22 cellular contexts compared by ENCODE assay signal in the genomic region with DNA sequence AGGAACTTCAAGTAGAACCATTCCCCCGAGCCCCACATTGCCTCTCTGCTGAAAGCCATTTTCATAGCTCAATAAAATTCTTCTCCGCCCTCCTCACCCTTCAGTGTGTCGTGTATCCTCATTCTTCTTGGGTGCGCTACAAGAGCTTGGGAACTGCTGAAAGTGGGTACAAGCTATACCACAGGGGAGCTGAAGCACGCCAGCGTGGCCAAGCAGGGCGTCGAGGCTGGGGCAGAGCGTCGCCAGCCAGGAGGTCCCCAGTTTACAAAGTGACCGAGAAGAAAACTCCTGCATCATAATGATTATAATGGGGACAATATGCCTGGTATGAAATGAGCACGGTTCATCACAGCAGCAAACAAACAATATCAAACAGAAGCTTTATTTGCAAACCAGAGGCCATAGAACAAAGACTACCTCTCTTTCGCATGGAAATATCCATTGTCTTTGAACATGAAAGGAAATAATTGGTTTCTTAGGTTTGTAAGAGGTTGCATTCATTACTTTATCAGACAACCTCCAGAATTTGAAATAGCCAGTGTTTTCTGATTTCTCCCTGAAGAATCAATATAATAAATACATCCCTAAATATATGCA. TPM values are rescaled to one million over a fixed set of nuclear protein-coding genes. Genes with fewer than 3 reads are reported as not detected.
DNase-seq lines count a peak whose midpoint lies in the region; ATAC-seq, FAIRE-seq and TF ChIP-seq lines count a peak whose summit lies in the region.
"Had no signal": no experiment of that assay in that cellular context is flagged by ENCODE, and none has a peak within 500 bp of the region (broad histone marks: within the 10 kb centered on the region; RNA-seq: fewer than 3 reads in every experiment).

No MANE protein-coding gene starts in this region.

- H3K23ac ChIP-seq in neuronal stem cell (ENCODE audit: low read depth, low read length, poor library complexity): no peak overlapping the region

- peak overlapping the region; percentile 33 for H3K27ac Mint-ChIP-seq in endodermal cell
- peak overlapping the region in 1 of 2 donors; percentile 55 for H3K27ac Mint-ChIP-seq in activated naive CD4-positive, alpha-beta T cell treated with anti-CD3 and anti-CD28 coated beads, Interleukin-2, amount 50 U/mL, for 72 hours
- H3K27ac Mint-ChIP-seq in effector memory CD8-positive, alpha-beta T cell: peak overlapping the region in 1 of 2 donors; percentile 19
- H3K27ac Mint-ChIP-seq: CD4-positive, alpha-beta T cell had no signal

- H3K36me3 ChIP-seq in HepG2 (replicated peaks in 1 of 2; ENCODE audit: control insufficient read depth in 1 of 2, insufficient read depth in 2 of 2, low read length in 2 of 2) (peaks cover 4 to 7% of the 10 kb centered on the region in 2 experiments; a peak in 3 of 5 replicates), right lobe of liver (peaks cover 0 to 2% (median 0%) of the 10 kb centered on the region in 4 donors), HUES6 (ENCODE audit: control insufficient read depth, insufficient read depth, low read length) (0 out of 2 replicates have a peak, but pooled peaks cover 1% of the 10 kb centered on the region), endodermal cell (ENCODE audit: control insufficient read depth, insufficient read depth, low read length) (peaks cover 3% of the 10 kb centered on the region), neuronal stem cell (replicated peaks in 1 of 2; ENCODE audit: control insufficient read depth in 2 of 2, insufficient read depth in 2 of 2, low read length in 2 of 2) (peaks cover 1 to 10% of the 10 kb centered on the region in 2 donors)

- TF ChIP-seq RAD21 in HepG2 (CRISPR knock-in tag; IDR thresholded peaks at IDR 0.05): no peak

- no peak overlapping the region for H2AFZ ChIP-seq in HepG2 (ENCODE audit: low read length)
- H2AFZ ChIP-seq in neuronal stem cell (ENCODE audit: low read length): no peak overlapping the region
- H2AFZ ChIP-seq: GM23248 had no signal

- H3K4me2 ChIP-seq in HepG2 (ENCODE audit: low read depth, low read length): no peak overlapping the region
- no peak overlapping the region for H3K4me2 ChIP-seq in neuronal stem cell (ENCODE audit: insufficient read depth, low read length, poor library complexity, severe bottlenecking)

- peaks cover 31% of the 10 kb centered on the region for H3K4me1 Mint-ChIP-seq in endodermal cell
- peaks cover 12 to 33% of the 10 kb centered on the region in 2 donors for H3K4me1 Mint-ChIP-seq in effector memory CD8-positive, alpha-beta T cell (ENCODE audit: low read depth in 2 of 2)

- peak overlapping the region; percentile 15 for H3K18ac ChIP-seq in neuronal stem cell (ENCODE audit: low read length)

- peaks cover 2% of the 10 kb centered on the region for H3K79me1 ChIP-seq in neuronal stem cell (ENCODE audit: low read depth, low read length)

- H3K9ac ChIP-seq in HepG2 (ENCODE audit: insufficient read depth, low read depth, low read length) (no peak overlapping the region), HUES6 (ENCODE audit: low read length) (peak overlapping the region; percentile 42), endodermal cell (ENCODE audit: extremely low read depth, low read length, poor library complexity, severe bottlenecking) (no peak overlapping the region), neuronal stem cell (ENCODE audit: low read depth, low read length, poor library complexity) (no peak overlapping the region)
- H3K9ac ChIP-seq: GM23248 had no signal

- no peak for FAIRE-seq in HepG2 (lab: Jason Lieb, UNC)
- FAIRE-seq: A204.1, D721Med, GM12878, H54 had no signal

- peaks cover 2% of the 10 kb centered on the region for H3K27me3 Mint-ChIP-seq in endodermal cell (ENCODE audit: insufficient read depth)
- H3K27me3 Mint-ChIP-seq in effector memory CD8-positive, alpha-beta T cell: no peaks in the 10 kb centered on the region
- H3K27me3 Mint-ChIP-seq: CD4-positive, alpha-beta T cell had no signal

- H3K9me3 ChIP-seq in HepG2 (ENCODE audit: low read length) (peaks cover 6% of the 10 kb centered on the region; the same call in 1 of the 2 replicates), right lobe of liver (no peaks in the 10 kb centered on the region), HUES6 (ENCODE audit: control insufficient read depth, insufficient read depth, low read depth, low read length) (peaks cover 18% of the 10 kb centered on the region), endodermal cell (ENCODE audit: control insufficient read depth, low read length) (peaks cover 19% of the 10 kb centered on the region), neuronal stem cell (replicated peaks in 1 of 2; ENCODE audit: control insufficient read depth in 2 of 2, insufficient read depth in 1 of 2, low read depth in 1 of 2, low read length in 2 of 2) (peaks cover 7 to 13% of the 10 kb centered on the region in 2 donors)

- intact Hi-C loops in HepG2 (cut with micrococcal nuclease; ENCODE audit: unreplicated experiment) (no loop called here), right lobe of liver (cut with DNase I) (no loop called here)

- H2BK120ac ChIP-seq in neuronal stem cell (ENCODE audit: low read depth, low read length): no peak overlapping the region

- H4K91ac ChIP-seq in neuronal stem cell (ENCODE audit: low read depth, low read length, poor library complexity): no peak overlapping the region

- BruUV-seq in HepG2 (replicated peaks; lab: Mats Ljungman, UMichigan): no TSS peak

- no peak overlapping the region for H3K4me3 ChIP-seq in HepG2 (replicated peaks in 1 of 3; ENCODE audit: insufficient read depth in 1 of 3, low read depth in 2 of 3, low read length in 3 of 3)
- H3K4me3 ChIP-seq in right lobe of liver: no peak overlapping the region
- H3K4me3 ChIP-seq in HUES6 (ENCODE audit: low read depth, low read length): no peak overlapping the region
- H3K4me3 ChIP-seq in endodermal cell (ENCODE audit: low read length): no peak overlapping the region
- no peak overlapping the region for H3K4me3 ChIP-seq in neuronal stem cell (ENCODE audit: low read length in 2 of 2)
- H3K4me3 ChIP-seq: GM12878, GM23248 had no signal

- CTCF ChIA-PET in HepG2 (lab: Yijun Ruan, JAX; ENCODE audit: low intra/inter-chr PET ratio, low total read pairs): no interaction called here

- DNase-seq in HepG2 (ENCODE audit: low spot score): peak; percentile 9
- DNase-seq in right lobe of liver: no peak
- DNase-seq in endodermal cell: no peak
- no peak for DNase-seq in neuronal stem cell (ENCODE audit: low spot score)
- DNase-seq in activated naive CD4-positive, alpha-beta T cell treated with anti-CD3 and anti-CD28 coated beads, Interleukin-2, amount 50 U/mL, for 72 hours (ENCODE audit: low spot score in 2 of 2): no peak
- no peak for DNase-seq in effector memory CD8-positive, alpha-beta T cell
- DNase-seq: C1 segment of cervical spinal cord; CD4-positive, alpha-beta T cell; CD8-positive, alpha-beta memory T cell; DMS 273 treated with DMSO at 0.1 percent for 48 hours; DMS79; EL; GDM1; GM23248; HCEC 1CT had no signal

- H3K27ac ChIP-seq in HepG2 (ENCODE audit: extremely low read length, insufficient read depth, low read length): no peak overlapping the region
- no peak overlapping the region for H3K27ac ChIP-seq in right lobe of liver
- H3K27ac ChIP-seq in HUES6 (ENCODE audit: low read depth, low read length): no peak overlapping the region; the same call in 1 of the 2 replicates
- no peak overlapping the region for H3K27ac ChIP-seq in endodermal cell (ENCODE audit: low read depth, low read length)
- H3K27ac ChIP-seq in neuronal stem cell (replicated peaks; ENCODE audit: low read length): no peak overlapping the region
- H3K27ac ChIP-seq: 22Rv1, GM23248 had no signal

- in situ Hi-C loops in HepG2 (cut with HindIII; ENCODE audit: extremely low pct_ligation_motif_present, low pct_unique_long_range_greater_than_20kb): no loop called here

- whole genome bisulfite sequencing in HepG2 (ENCODE audit: low lambda C conversion rate): 93% methylated on average over 13 of the region's 13 CpGs
- 92% methylated on average over 11 of the region's 13 CpGs for WGBS in right lobe of liver (ENCODE audit: insufficient coverage, low coverage, low lambda C conversion rate, missing lambda C conversion rate)
- WGBS in endodermal cell (ENCODE audit: insufficient coverage in 1 of 2, insufficient read length in 1 of 2), 2 experiments: 92 to 100% methylated on average over 5 to 13 of the region's 13 CpGs
- WGBS in neuronal stem cell (ENCODE audit: extremely low coverage in 2 of 2, insufficient read length in 2 of 2, insufficient replicate concordance in 1 of 2), 2 donors: no CpG with 5 or more reads among the region's 13 CpGs

- H2BK5ac ChIP-seq in neuronal stem cell (ENCODE audit: low read length): no peak overlapping the region

- no peak overlapping the region for H2BK12ac ChIP-seq in neuronal stem cell (ENCODE audit: low read length)

- H3K36me3 Mint-ChIP-seq in endodermal cell (ENCODE audit: low read depth): peaks cover 10% of the 10 kb centered on the region
- H3K36me3 Mint-ChIP-seq in activated naive CD4-positive, alpha-beta T cell treated with anti-CD3 and anti-CD28 coated beads, Interleukin-2, amount 50 U/mL, for 72 hours: peaks cover 20 to 47% of the 10 kb centered on the region in 2 donors
- H3K36me3 Mint-ChIP-seq in effector memory CD8-positive, alpha-beta T cell (ENCODE audit: insufficient read depth): peaks cover 25% of the 10 kb centered on the region

- no peak overlapping the region for H2BK15ac ChIP-seq in neuronal stem cell (ENCODE audit: low read length)

- H4K8ac ChIP-seq in neuronal stem cell (ENCODE audit: low read depth, low read length): no peak overlapping the region

- H4K20me1 ChIP-seq in HepG2 (ENCODE audit: insufficient read depth, low read length): no peaks in the 10 kb centered on the region

- ATAC-seq in HepG2 (no peak), right lobe of liver (no peak), GM19023 (IDR thresholded peaks at IDR 0.05; ENCODE audit: unreplicated experiment) (no peak)
- ATAC-seq in activated naive CD4-positive, alpha-beta T cell treated with anti-CD3 and anti-CD28 coated beads, Interleukin-2, amount 50 U/mL, for 72 hours: no peak
- ATAC-seq in effector memory CD8-positive, alpha-beta T cell (replicated peaks): no peak
- ATAC-seq: GM12878 had no signal

- no peak for TF ChIP-seq CTCF in HepG2 (CRISPR knock-in tag; IDR thresholded peaks at IDR 0.05)
- no peak for TF ChIP-seq CTCF in right lobe of liver (IDR thresholded peaks at IDR 0.05)
- TF ChIP-seq CTCF in endodermal cell (conservative IDR thresholded peaks at IDR 0.05): no peak

- H3K14ac ChIP-seq in neuronal stem cell (ENCODE audit: low read length): no peak overlapping the region

- no peak for TF ChIP-seq EP300 in HepG2 (IDR thresholded peaks at IDR 0.05; ENCODE audit: low read depth in 2 of 2, low read length in 2 of 2)
- no peak for TF ChIP-seq EP300 in HepG2 (CRISPR knock-in tag; IDR thresholded peaks at IDR 0.05; ENCODE audit: borderline replicate concordance)

- peaks cover 49% of the 10 kb centered on the region for H3K4me1 ChIP-seq in HepG2 (ENCODE audit: insufficient read depth, low read length)
- peaks cover 0 to 22% (median 9%) of the 10 kb centered on the region in 4 donors for H3K4me1 ChIP-seq in right lobe of liver
- H3K4me1 ChIP-seq in HUES6 (ENCODE audit: control insufficient read depth, insufficient read depth, low read length): peaks cover 34% of the 10 kb centered on the region
- H3K4me1 ChIP-seq in endodermal cell (ENCODE audit: control insufficient read depth, insufficient read depth, low read length): peaks cover 7% of the 10 kb centered on the region
- H3K4me1 ChIP-seq in neuronal stem cell (ENCODE audit: control insufficient read depth in 2 of 2, insufficient read depth in 1 of 2, low read depth in 1 of 2, low read length in 2 of 2): peaks cover 2 to 17% of the 10 kb centered on the region in 2 donors

- peaks cover 19% of the 10 kb centered on the region for H3K79me2 ChIP-seq in HepG2 (ENCODE audit: insufficient read depth, low read length)

- no peak overlapping the region for H3K4ac ChIP-seq in neuronal stem cell (ENCODE audit: low read length)

- POLR2A ChIA-PET in HepG2 (lab: Yijun Ruan, JAX): interaction anchor here (1.4 to 1.9 kb wide), 2 partner anchors 10 to 35 kb away, joined by 3 to 7 read pairs; partner anchors contain the start of gene RELL1

- H3K27me3 ChIP-seq in HepG2 (ENCODE audit: control insufficient read depth in 1 of 2, insufficient read depth in 2 of 2, low read length in 2 of 2) (no peaks in the 10 kb centered on the region), right lobe of liver (no peaks in the 10 kb centered on the region), HUES6 (ENCODE audit: control insufficient read depth, insufficient read depth, low read length) (no peaks in the 10 kb centered on the region), endodermal cell (ENCODE audit: control insufficient read depth, insufficient read depth, low read length, poor library complexity, severe bottlenecking) (no peaks in the 10 kb centered on the region), neuronal stem cell (ENCODE audit: control insufficient read depth in 3 of 3, insufficient read depth in 3 of 3, low read depth in 1 of 3, low read length in 3 of 3) (no peaks in the 10 kb centered on the region)

- no peak for TF ChIP-seq POLR2A in HepG2 (IDR thresholded peaks at IDR 0.05; ENCODE audit: insufficient read depth in 1 of 2, low read depth in 2 of 2, low read length in 2 of 2)
- no peak for TF ChIP-seq POLR2A in right lobe of liver (IDR thresholded peaks at IDR 0.05)

- no peak overlapping the region for H3K4me3 Mint-ChIP-seq in endodermal cell
- no peak overlapping the region for H3K4me3 Mint-ChIP-seq in effector memory CD8-positive, alpha-beta T cell
- H3K4me3 Mint-ChIP-seq: CD4-positive, alpha-beta T cell; CD8-positive, alpha-beta memory T cell had no signal

- H3K9me3 Mint-ChIP-seq in endodermal cell: peaks cover 15% of the 10 kb centered on the region
- H3K9me3 Mint-ChIP-seq in activated naive CD4-positive, alpha-beta T cell treated with anti-CD3 and anti-CD28 coated beads, Interleukin-2, amount 50 U/mL, for 72 hours: peaks cover 4 to 11% of the 10 kb centered on the region in 2 donors
- no peaks in the 10 kb centered on the region for H3K9me3 Mint-ChIP-seq in effector memory CD8-positive, alpha-beta T cell

- H2AK5ac ChIP-seq in neuronal stem cell (ENCODE audit: low read depth, low read length): no peak overlapping the region

RNA-seq across cellular contexts. Expression of gene RELL1, which starts 34.3 kb away (rescaled TPM):
- total RNA-seq in HepG2 (2016; rRNA removed; fragmentation: Illumina TruSeq; extraction: Trizol) (40.1 and 58.4 TPM in 2 replicates), right lobe of liver (10 to 100 TPM in 1 of 6 experiments, 1 to 10 TPM in 5; 5.7 to 14.6 (median 7.8) TPM), endodermal cell (10 to 100 TPM; 12.1 to 12.3 TPM)
- total RNA-seq in HepG2 (2016; cell fraction: cytosol; rRNA removed; fragmentation: Illumina TruSeq; extraction: Trizol; ENCODE audit: low read depth): 124 and 130 TPM in 2 replicates
- total RNA-seq in HepG2 (2016; cell fraction: insoluble cytoplasmic fraction; rRNA removed; fragmentation: Illumina TruSeq; extraction: Trizol): 37.4 and 57.3 TPM in 2 replicates
- total RNA-seq in HepG2 (2016; cell fraction: membrane; rRNA removed; fragmentation: Illumina TruSeq; extraction: Trizol): 53.5 and 55.2 TPM in 2 replicates
- 36.9 and 45.2 TPM in 2 replicates for total RNA-seq in HepG2 (2016; cell fraction: nucleus; rRNA removed; fragmentation: Illumina TruSeq; extraction: Trizol)
- 8.4 and 11.1 TPM in 2 replicates for polyA plus RNA-seq in HepG2 (2011; rRNA removed)
- 9.0 and 9.6 TPM in 2 replicates for polyA plus RNA-seq in HepG2 (2011; cell fraction: cytosol; rRNA removed)
- polyA plus RNA-seq in HepG2 (2011; cell fraction: nucleus; rRNA removed): 5.5 and 7.2 TPM in 2 replicates
- polyA plus RNA-seq in HepG2 (2012): 3.1 and 3.9 TPM in 2 replicates
- polyA plus RNA-seq in HepG2 (2016; cell fraction: cytosol; fragmentation: Illumina TruSeq; extraction: Trizol; ENCODE audit: low read depth): 1.5 and 2.3 TPM in 2 replicates
- 6.7 and 8.9 TPM in 2 replicates for polyA plus RNA-seq in HepG2 (2016; cell fraction: insoluble cytoplasmic fraction; fragmentation: Illumina TruSeq; extraction: Trizol; ENCODE audit: low read depth)
- polyA plus RNA-seq in HepG2 (2016; cell fraction: membrane; fragmentation: Illumina TruSeq; extraction: Trizol; ENCODE audit: low read depth): 3.9 and 4.1 TPM in 2 replicates
- polyA plus RNA-seq in HepG2 (2016; cell fraction: nucleus; fragmentation: Illumina TruSeq; extraction: Trizol; ENCODE audit: insufficient read depth, low read depth): 13.1 and 16.3 TPM in 2 replicates
- polyA minus RNA-seq in HepG2 (2011; rRNA and poly(A)+ RNA removed; ENCODE audit: low replicate concordance): 7.8 and 39.4 TPM in 2 replicates
- 31.9 and 37.6 TPM in 2 replicates for polyA minus RNA-seq in HepG2 (2011; cell fraction: cytosol; rRNA and poly(A)+ RNA removed)
- polyA minus RNA-seq in HepG2 (2011; cell fraction: nucleus; rRNA and poly(A)+ RNA removed): 16.4 and 18.5 TPM in 2 replicates
- polyA plus RNA-seq in endodermal cell (2013, experiment 1 of 2): 7.9 TPM
- 8.0 TPM for polyA plus RNA-seq in endodermal cell (2013, experiment 2 of 2)
- polyA plus RNA-seq in neuronal stem cell (2013, experiment 1 of 2): 6.4 TPM
- polyA plus RNA-seq in neuronal stem cell (2013, experiment 2 of 2): 6.5 TPM
- 10 to 100 TPM; 15.1 to 15.2 TPM for total RNA-seq in activated naive CD4-positive, alpha-beta T cell treated with anti-CD3 and anti-CD28 coated beads, Interleukin-2, amount 50 U/mL, for 72 hours
